Comparison of ENCODE assay signal across 1 cellular context in genomic region chr11:66222358-66223149, GRCh38.
A peak's percentile ranks its signal among the peaks of the same experiment; 100 is the strongest.
TF ChIP-seq lines count a peak whose summit lies in the region.

No MANE protein-coding gene starts in this region.

TF ChIP-seq in HepG2, 621 proteins besides CTCF, POLR2A, EP300 and RAD21 (continued from another document and continues in another):
- TF ChIP-seq HNF1B (CRISPR knock-in tag; IDR thresholded peaks at IDR 0.05) (no peak), MYC (CRISPR knock-in tag; IDR thresholded peaks at IDR 0.05; ENCODE audit: borderline replicate concordance) (peak; percentile 55; the same call in 1 of the 2 replicates), MATR3 (CRISPR knock-in tag; IDR thresholded peaks at IDR 0.05) (no peak), ZNF749 (CRISPR knock-in tag; IDR thresholded peaks at IDR 0.05; ENCODE audit: borderline replicate concordance) (no peak), ZHX2 (IDR thresholded peaks at IDR 0.05; ENCODE audit: low read depth) (no peak), ZHX2 (CRISPR knock-in tag; IDR thresholded peaks at IDR 0.05; ENCODE audit: borderline replicate concordance) (no peak), ZSCAN30 (CRISPR knock-in tag; IDR thresholded peaks at IDR 0.05) (no peak), TBP (CRISPR knock-in tag; IDR thresholded peaks at IDR 0.05) (no peak), MXD4 (CRISPR knock-in tag; IDR thresholded peaks at IDR 0.05) (peak; percentile 60; the same call in 1 of the 2 replicates), ARHGAP35 (CRISPR knock-in tag; IDR thresholded peaks at IDR 0.05; ENCODE audit: borderline replicate concordance) (no peak), ATF7-NPFF (CRISPR knock-in tag; IDR thresholded peaks at IDR 0.05; ENCODE audit: low read depth) (no peak), GATAD1 (CRISPR knock-in tag; IDR thresholded peaks at IDR 0.05) (peak; percentile 70), DNMT3B (CRISPR knock-in tag; conservative IDR thresholded peaks at IDR 0.05) (no peak), TCF7L2 (IDR thresholded peaks at IDR 0.05; ENCODE audit: low read depth, low read length) (no peak), MTA3 (CRISPR knock-in tag; IDR thresholded peaks at IDR 0.05) (no peak), HBP1 (CRISPR knock-in tag; IDR thresholded peaks at IDR 0.05; ENCODE audit: low read depth) (no peak), RFXANK (CRISPR knock-in tag; IDR thresholded peaks at IDR 0.05) (no peak), ZNF781 (CRISPR knock-in tag; IDR thresholded peaks at IDR 0.05; ENCODE audit: borderline replicate concordance, not compliant biosample characterization) (no peak), RAD51 (IDR thresholded peaks at IDR 0.05; ENCODE audit: borderline replicate concordance) (peak; percentile 60; the same call in 1 of the 2 replicates), KDM6A (CRISPR knock-in tag; IDR thresholded peaks at IDR 0.05; ENCODE audit: low read depth) (no peak), ZNF207 (IDR thresholded peaks at IDR 0.05; ENCODE audit: borderline replicate concordance) (no peak), SRF (IDR thresholded peaks at IDR 0.05; ENCODE audit: low read depth, low read length) (no peak), GPN1 (CRISPR knock-in tag; IDR thresholded peaks at IDR 0.05; ENCODE audit: borderline replicate concordance) (no peak), ETV5 (CRISPR knock-in tag; IDR thresholded peaks at IDR 0.05; ENCODE audit: borderline replicate concordance) (peak; percentile 60; the same call in 1 of the 2 replicates), ATAD3A (CRISPR knock-in tag; IDR thresholded peaks at IDR 0.05) (no peak), CENPBD1 (CRISPR knock-in tag; IDR thresholded peaks at IDR 0.05; ENCODE audit: borderline replicate concordance, low read depth) (no peak), NFKB2 (CRISPR knock-in tag; IDR thresholded peaks at IDR 0.05; ENCODE audit: borderline replicate concordance) (peak; percentile 67; the same call in 1 of the 2 replicates), ZNF280B (CRISPR knock-in tag; IDR thresholded peaks at IDR 0.05; ENCODE audit: borderline replicate concordance) (no peak), SMAD1 (CRISPR knock-in tag; IDR thresholded peaks at IDR 0.05; ENCODE audit: borderline replicate concordance, low read depth) (no peak; the same call in 1 of the 2 replicates), ARNTL (CRISPR knock-in tag; IDR thresholded peaks at IDR 0.05) (0 out of 2 replicates have a peak, but pooled peaks have one; percentile 56), ZFAT (CRISPR knock-in tag; conservative IDR thresholded peaks at IDR 0.05) (no peak), ZFP41 (CRISPR knock-in tag; IDR thresholded peaks at IDR 0.05; ENCODE audit: borderline replicate concordance) (no peak), AKAP8 (CRISPR knock-in tag; IDR thresholded peaks at IDR 0.05) (no peak), DRAP1 (CRISPR knock-in tag; IDR thresholded peaks at IDR 0.05) (0 out of 2 replicates have a peak, but pooled peaks have one; percentile 37), RBAK (CRISPR knock-in tag; IDR thresholded peaks at IDR 0.05) (no peak), ZFX (CRISPR knock-in tag; IDR thresholded peaks at IDR 0.05; ENCODE audit: low read depth) (peak; percentile 49; the same call in 1 of the 2 replicates), PTBP1 (IDR thresholded peaks at IDR 0.05; ENCODE audit: low read depth, low read length, poor library complexity, severe bottlenecking) (no peak), ZNF556 (CRISPR knock-in tag; IDR thresholded peaks at IDR 0.05; ENCODE audit: borderline replicate concordance) (peak; percentile 44; the same call in 1 of the 2 replicates), ZNF839 (CRISPR knock-in tag; IDR thresholded peaks at IDR 0.05; ENCODE audit: borderline replicate concordance) (no peak), ADNP (CRISPR knock-in tag; IDR thresholded peaks at IDR 0.05) (no peak), SIN3A (IDR thresholded peaks at IDR 0.05; ENCODE audit: borderline replicate concordance, low read depth, low read length) (0 out of 2 replicates have a peak, but pooled peaks have one; percentile 29), KDM4B (CRISPR knock-in tag; IDR thresholded peaks at IDR 0.05) (no peak), NCOR1 (IDR thresholded peaks at IDR 0.05; ENCODE audit: borderline replicate concordance, low read length) (no peak), TEAD2 (CRISPR knock-in tag; IDR thresholded peaks at IDR 0.05) (no peak), MEIS1 (CRISPR knock-in tag; IDR thresholded peaks at IDR 0.05; ENCODE audit: borderline replicate concordance) (no peak), NBN (conservative IDR thresholded peaks at IDR 0.05) (no peak), PLSCR1 (CRISPR knock-in tag; IDR thresholded peaks at IDR 0.05; ENCODE audit: borderline replicate concordance) (no peak), MLXIP (CRISPR knock-in tag; IDR thresholded peaks at IDR 0.05; ENCODE audit: borderline replicate concordance) (no peak), ZNF691 (CRISPR knock-in tag; IDR thresholded peaks at IDR 0.05; ENCODE audit: borderline replicate concordance, low read depth) (peak; percentile 54; the same call in 1 of the 2 replicates), ZSCAN31 (CRISPR knock-in tag; IDR thresholded peaks at IDR 0.05; ENCODE audit: low read depth) (no peak), ZNF543 (CRISPR knock-in tag; IDR thresholded peaks at IDR 0.05) (no peak), ZNF160 (CRISPR knock-in tag; IDR thresholded peaks at IDR 0.05) (no peak), FOXA3 (CRISPR knock-in tag; IDR thresholded peaks at IDR 0.05) (peak; percentile 47), ZMAT5 (CRISPR knock-in tag; IDR thresholded peaks at IDR 0.05; ENCODE audit: borderline replicate concordance, low read depth) (no peak), NFE2L1 (CRISPR knock-in tag; IDR thresholded peaks at IDR 0.05; ENCODE audit: borderline replicate concordance) (no peak), ISX (CRISPR knock-in tag; conservative IDR thresholded peaks at IDR 0.05) (no peak), ZC3H13 (CRISPR knock-in tag; IDR thresholded peaks at IDR 0.05) (no peak), HMG20B (CRISPR knock-in tag; conservative IDR thresholded peaks at IDR 0.05) (no peak)
